Comparison of ENCODE assay signal across 22 cellular contexts in genomic region chr15:22851513-22851912, GRCh38.
"Had no signal": no experiment of that assay in that cellular context is flagged by ENCODE, and none has a peak within 500 bp of the region (broad histone marks: within the 10 kb centered on the region; RNA-seq: fewer than 3 reads in every experiment).

No MANE protein-coding gene starts in this region.

- H3K9me3 ChIP-seq: breast epithelium had no signal

- H3K4me3 Mint-ChIP-seq: activated B cell treated with CpG ODN at 0.5 μM for 24 hours; activated naive CD4-positive, alpha-beta T cell treated with anti-CD3 and anti-CD28 coated beads, Interleukin-2, amount 10 ng/mL, durations not matched to agents 7 days and 5 days; activated naive CD8-positive, alpha-beta T cell treated with anti-CD3 and anti-CD28 coated beads, Interleukin-2, amount 10 ng/mL, durations not matched to agents 7 days and 5 days; T-helper 1 cell treated with Interleukin-12 subunit alpha and Interleukin-12 subunit beta and Interleukin-4 antibody, amounts not matched to agents 30 μg/mL and 1 μg/mL, for 36 hours had no signal

- H3K27ac Mint-ChIP-seq: activated B cell treated with CpG ODN at 0.5 μM for 24 hours; activated naive CD4-positive, alpha-beta T cell treated with anti-CD3 and anti-CD28 coated beads, Interleukin-2, amount 10 ng/mL, durations not matched to agents 7 days and 5 days; T-helper 1 cell treated with Interleukin-12 subunit alpha and Interleukin-12 subunit beta and Interleukin-4 antibody, amounts not matched to agents 30 μg/mL and 1 μg/mL, for 36 hours had no signal

- H3K27me3 ChIP-seq: breast epithelium, SJSA1 had no signal

- H3K4me3 ChIP-seq: breast epithelium, K562, SJSA1 had no signal

- H3K36me3 ChIP-seq: breast epithelium had no signal

- H3K27me3 Mint-ChIP-seq: activated B cell treated with CpG ODN at 0.5 μM for 24 hours; activated naive CD4-positive, alpha-beta T cell treated with anti-CD3 and anti-CD28 coated beads, Interleukin-2, amount 10 ng/mL, durations not matched to agents 7 days and 5 days; activated naive CD8-positive, alpha-beta T cell treated with anti-CD3 and anti-CD28 coated beads, Interleukin-2, amount 10 ng/mL, durations not matched to agents 7 days and 5 days had no signal

- DNase-seq: activated B cell treated with CpG ODN at 0.5 μM for 24 hours; activated CD4-positive, alpha-beta T cell treated with anti-CD3 and anti-CD28 coated beads for 1 hour; activated CD4-positive, alpha-beta T cell treated with anti-CD3 and anti-CD28 coated beads, Interleukin-2, amount 50 U/mL, for 1 hour; activated CD8-positive, alpha-beta memory T cell treated with anti-CD3 and anti-CD28 coated beads, Interleukin-2, amount 50 U/mL, for 4 hours; activated gamma-delta T cell treated with Interleukin-2 at 50 U/mL for 16 hours; activated naive CD4-positive, alpha-beta T cell treated with anti-CD3 and anti-CD28 coated beads, Interleukin-2, amount 10 ng/mL, durations not matched to agents 7 days and 5 days; activated naive CD8-positive, alpha-beta T cell treated with anti-CD3 and anti-CD28 coated beads, Interleukin-2, amount 10 ng/mL, durations not matched to agents 7 days and 5 days; aorta; caudate nucleus; Kasumi-1; NCI-H1105 treated with DMSO at 0.1 percent for 48 hours; NCI-H1436 treated with DMSO at 0.1 percent for 48 hours; NCI-H187; NCI-H2081; NCI-H524; SHP77; T-helper 9 cell had no signal

- H3K9me3 Mint-ChIP-seq: activated B cell treated with CpG ODN at 0.5 μM for 24 hours; activated naive CD4-positive, alpha-beta T cell treated with anti-CD3 and anti-CD28 coated beads, Interleukin-2, amount 10 ng/mL, durations not matched to agents 7 days and 5 days; activated naive CD8-positive, alpha-beta T cell treated with anti-CD3 and anti-CD28 coated beads, Interleukin-2, amount 10 ng/mL, durations not matched to agents 7 days and 5 days; activated T-helper 2 cell treated with anti-CD3 and anti-CD28 coated beads, Interferon-gamma antibody, Interleukin-2, Interleukin-4, amounts not matched to agents 10 μg/mL and 5 μg/mL and 100 μg/mL, durations not matched to agents 14 hours and 24 hours and 36 hours; T-helper 1 cell treated with Interleukin-12 subunit alpha and Interleukin-12 subunit beta and Interleukin-4 antibody, amounts not matched to agents 30 μg/mL and 1 μg/mL, for 36 hours had no signal

- ATAC-seq: K562 had no signal

- H3K27ac ChIP-seq: breast epithelium, SJSA1 had no signal

- H3K4me1 ChIP-seq: breast epithelium, SJSA1 had no signal
